In genomic region chr3:103532986-103533385, GRCh38 we compare ENCODE assay signal across 20 cellular contexts.
DNase-seq lines count a peak whose midpoint lies in the region; FAIRE-seq and TF ChIP-seq lines count a peak whose summit lies in the region.
"Had no signal": no experiment of that assay in that cellular context is flagged by ENCODE, and none has a peak within 500 bp of the region (broad histone marks: within the 10 kb centered on the region; RNA-seq: fewer than 3 reads in every experiment).

No MANE protein-coding gene starts in this region.

- H3K27ac ChIP-seq in sigmoid colon = no peak overlapping the region
- H3K27ac ChIP-seq: BLaER1 had no signal

- H3K27me3 ChIP-seq in sigmoid colon = no peaks in the 10 kb centered on the region
- H3K27me3 ChIP-seq: BE2C, BLaER1 had no signal

- no peaks in the 10 kb centered on the region for H3K9me3 ChIP-seq in sigmoid colon
- H3K9me3 ChIP-seq: BE2C, BLaER1, Caco-2 had no signal

- WGBS in sigmoid colon, 2 donors = 92 to 93% methylated on average over 4 of the region's 4 CpGs

- no peak for TF ChIP-seq EP300 in sigmoid colon (IDR thresholded peaks at IDR 0.05)

- no peak for TF ChIP-seq CTCF in sigmoid colon (IDR thresholded peaks at IDR 0.05)

- FAIRE-seq in RCC 7860 (lab: Jason Lieb, UNC) = no peak
- FAIRE-seq: D721Med, G401.6, GM12891, GM19239 had no signal

- H3K36me3 ChIP-seq in sigmoid colon = no peaks in the 10 kb centered on the region
- H3K36me3 ChIP-seq: BE2C, BLaER1 had no signal

- no peak overlapping the region for H3K4me3 ChIP-seq in sigmoid colon
- H3K4me3 ChIP-seq: BLaER1 had no signal

- peak; percentile 10 for DNase-seq in RCC 7860 (ENCODE audit: low spot score)
- peak; percentile 8 for DNase-seq in kidney tubule cell (ENCODE audit: low spot score)
- DNase-seq in UCSD-AML1 (lab: John Stamatoyannopoulos, UW; ENCODE audit: unreplicated experiment) = no peak
- DNase-seq in sigmoid colon = no peak
- DNase-seq in NCI-H1417 treated with DMSO at 0.1 percent for 48 hours (lab: John Stamatoyannopoulos, UW) = no peak
- DNase-seq: 8988T; ACHN; BE2C; C1 segment of cervical spinal cord; Caco-2; Calu3; CD4-positive, alpha-beta T cell; CD8-positive, alpha-beta T cell; DMS79 treated with DMSO at 0.1 percent for 48 hours; GF-D8 had no signal

- intact Hi-C loops in sigmoid colon (cut with DNase I) = no loop called here

- H3K4me1 ChIP-seq in sigmoid colon = no peaks in the 10 kb centered on the region
- H3K4me1 ChIP-seq: BE2C, BLaER1, Caco-2 had no signal

- no peak for TF ChIP-seq POLR2A in sigmoid colon (IDR thresholded peaks at IDR 0.05)

Comparison
In these comparisons a context has a peak if more than half of its experiments do, and no peak if none do; other contexts are left out.
1. DNase-seq: peak in RCC 7860 (single experiment) and kidney tubule cell (single experiment); none in UCSD-AML1 (single experiment), sigmoid colon (single experiment) and NCI-H1417 treated with DMSO at 0.1 percent for 48 hours (single experiment).